10 cellular contexts compared by ENCODE assay signal in the genomic region with DNA sequence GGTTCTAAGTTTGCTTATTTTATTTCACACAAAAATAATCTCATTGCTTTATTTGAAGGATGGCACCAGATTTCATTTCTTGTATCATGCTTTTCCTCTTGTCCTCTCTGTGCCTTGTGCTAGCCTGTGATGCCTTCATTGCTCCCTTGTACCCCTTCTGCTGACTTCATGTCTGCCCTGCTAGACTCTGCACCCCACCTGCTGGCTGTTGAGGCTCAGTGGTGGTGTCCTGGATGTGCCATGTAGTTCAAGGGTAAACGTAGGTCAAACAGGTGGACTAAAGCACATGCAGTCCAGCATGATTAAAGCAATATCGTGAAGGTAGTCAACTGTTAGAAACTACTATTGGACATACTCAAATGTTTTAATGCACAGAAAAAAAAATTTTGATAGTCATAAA. TPM values are rescaled to one million over a fixed set of nuclear protein-coding genes. Genes with fewer than 3 reads are reported as not detected.
A peak's percentile ranks its signal among the peaks of the same experiment; 100 is the strongest.
DNase-seq lines count a peak whose midpoint lies in the region; ATAC-seq and TF ChIP-seq lines count a peak whose summit lies in the region.
"Had no signal": no experiment of that assay in that cellular context is flagged by ENCODE, and none has a peak within 500 bp of the region (broad histone marks: within the 10 kb centered on the region; RNA-seq: fewer than 3 reads in every experiment).

No MANE protein-coding gene starts in this region.

- no peak overlapping the region for H3K27ac ChIP-seq in prostate gland

- WGBS in prostate gland: 72% methylated on average over 2 of the region's 2 CpGs

- no peaks in the 10 kb centered on the region for H3K9me3 ChIP-seq in prostate gland

- H3K9me3 Mint-ChIP-seq in stimulated activated naive CD8-positive, alpha-beta T cell treated with anti-CD3 and anti-CD28 coated beads, Interleukin-15, amount 100 ng/mL, for 72 hours: no peaks in the 10 kb centered on the region
- H3K9me3 Mint-ChIP-seq: activated CD4-positive, alpha-beta memory T cell treated with anti-CD3 and anti-CD28 coated beads for 36 hours had no signal

- no peaks in the 10 kb centered on the region for H3K4me1 ChIP-seq in prostate gland (replicated peaks)

- TF ChIP-seq CTCF in NB4 (IDR thresholded peaks at IDR 0.05; ENCODE audit: low read depth, low read length) (peak; percentile 39), epithelial cell of proximal tubule (conservative IDR thresholded peaks at IDR 0.05; ENCODE audit: low read depth, low read length) (peak; percentile 63), prostate gland (IDR thresholded peaks at IDR 0.05) (no peak)

- H3K36me3 ChIP-seq in prostate gland: no peaks in the 10 kb centered on the region

- ATAC-seq in stimulated activated naive CD8-positive, alpha-beta T cell treated with anti-CD3 and anti-CD28 coated beads, Interleukin-15, amount 100 ng/mL, for 72 hours: peak; percentile 74
- ATAC-seq in stimulated activated naive CD8-positive, alpha-beta T cell treated with anti-CD3 and anti-CD28 coated beads, Interleukin-15, Interleukin-2, amounts not matched to agents 100 U/mL and 50 U/mL, for 24 hours: no peak
- no peak for ATAC-seq in HG02678 (IDR thresholded peaks at IDR 0.05; ENCODE audit: unreplicated experiment)

- H3K4me1 Mint-ChIP-seq in stimulated activated naive CD8-positive, alpha-beta T cell treated with anti-CD3 and anti-CD28 coated beads, Interleukin-15, amount 100 ng/mL, for 72 hours: no peaks in the 10 kb centered on the region

- TF ChIP-seq POLR2A in NB4 (IDR thresholded peaks at IDR 0.05; ENCODE audit: extremely low read depth, insufficient read length) (no peak), prostate gland (IDR thresholded peaks at IDR 0.05) (no peak)

- H3K27me3 ChIP-seq in prostate gland (replicated peaks; ENCODE audit: insufficient read depth): no peaks in the 10 kb centered on the region

- in situ Hi-C loops in KBM-7 (cut with MboI; ENCODE audit: low pct_unique_long_range_greater_than_20kb, low sequenced_read_pairs): no loop called here

- H3K4me3 Mint-ChIP-seq in stimulated activated naive CD8-positive, alpha-beta T cell treated with anti-CD3 and anti-CD28 coated beads, Interleukin-15, amount 100 ng/mL, for 72 hours: no peak overlapping the region
- H3K4me3 Mint-ChIP-seq: activated CD4-positive, alpha-beta memory T cell treated with anti-CD3 and anti-CD28 coated beads for 36 hours had no signal

- intact Hi-C loops in prostate gland (cut with DNase I): loop anchor here (5.0 kb wide), 2 partner anchors 90 to 205 kb away; no protein-coding TSS in a partner anchor

- H3K4me3 ChIP-seq in NB4 (ENCODE audit: low read depth, low read length) (no peak overlapping the region), epithelial cell of proximal tubule (ENCODE audit: low read depth, low read length) (no peak overlapping the region), prostate gland (no peak overlapping the region)

- peak in 1 of 2 donors; percentile 19 for DNase-seq in stimulated activated naive CD8-positive, alpha-beta T cell treated with anti-CD3 and anti-CD28 coated beads, Interleukin-15, amount 100 ng/mL, for 72 hours
- DNase-seq in stimulated activated naive CD8-positive, alpha-beta T cell treated with anti-CD3 and anti-CD28 coated beads, Interleukin-15, Interleukin-2, amounts not matched to agents 100 U/mL and 50 U/mL, for 24 hours: no peak
- DNase-seq in NB4 (ENCODE audit: low read depth): peak; percentile 47
- DNase-seq in epithelial cell of proximal tubule (ENCODE audit: low read depth): no peak
- no peak for DNase-seq in KBM-7
- no peak for DNase-seq in prostate gland (ENCODE audit: low spot score)
- DNase-seq in activated CD4-positive, alpha-beta T cell treated with anti-CD3 and anti-CD28 coated beads, Interleukin-2, amount 50 U/mL, for 1 hour: no peak
- DNase-seq: activated CD4-positive, alpha-beta memory T cell treated with anti-CD3 and anti-CD28 coated beads for 36 hours; effector CD4-positive, alpha-beta T cell had no signal

- H3K27me3 Mint-ChIP-seq in stimulated activated naive CD8-positive, alpha-beta T cell treated with anti-CD3 and anti-CD28 coated beads, Interleukin-15, amount 100 ng/mL, for 72 hours: no peaks in the 10 kb centered on the region
- H3K27me3 Mint-ChIP-seq: activated CD4-positive, alpha-beta memory T cell treated with anti-CD3 and anti-CD28 coated beads for 36 hours had no signal

- no peak overlapping the region for H3K27ac Mint-ChIP-seq in stimulated activated naive CD8-positive, alpha-beta T cell treated with anti-CD3 and anti-CD28 coated beads, Interleukin-15, amount 100 ng/mL, for 72 hours
- H3K27ac Mint-ChIP-seq: activated CD4-positive, alpha-beta memory T cell treated with anti-CD3 and anti-CD28 coated beads for 36 hours had no signal

RNA-seq across cellular contexts. Expression of gene MRPS35, which starts 21.6 kb away (rescaled TPM):
- total RNA-seq in epithelial cell of proximal tubule (64.8 and 71.0 TPM in 2 replicates), prostate gland (10 to 100 TPM; 56.1 to 69.6 TPM)

RNA-seq across cellular contexts. Expression of gene REP15, which starts 36.0 kb away (rescaled TPM):
- 3.6 TPM in 1 of 2 replicates, not detected in the other for total RNA-seq in epithelial cell of proximal tubule
- 1 to 10 TPM in 1 of 2 donors, under 1 TPM in 1; 0.18 to 2.4 TPM for total RNA-seq in prostate gland

RNA-seq across cellular contexts. Expression of gene KLHL42, which starts 47.8 kb away (rescaled TPM):
- total RNA-seq in epithelial cell of proximal tubule (16.9 TPM in 2 replicates), prostate gland (10 to 100 TPM; 19.1 to 79.9 TPM)

RNA-seq across cellular contexts. Expression of gene MANSC4, which starts 47.8 kb away (rescaled TPM):
- not detected in 2 replicates for total RNA-seq in epithelial cell of proximal tubule
- not detected for total RNA-seq in prostate gland
- total RNA-seq: activated CD4-positive, alpha-beta memory T cell treated with anti-CD3 and anti-CD28 coated beads for 36 hours had no signal

Comparison
In these comparisons a context has a peak if more than half of its experiments do, and no peak if none do; other contexts are left out.
1. CTCF ChIP-seq: peak in NB4 (single experiment) and epithelial cell of proximal tubule (single experiment); none in prostate gland (0 of 4).